In the genomic region with DNA sequence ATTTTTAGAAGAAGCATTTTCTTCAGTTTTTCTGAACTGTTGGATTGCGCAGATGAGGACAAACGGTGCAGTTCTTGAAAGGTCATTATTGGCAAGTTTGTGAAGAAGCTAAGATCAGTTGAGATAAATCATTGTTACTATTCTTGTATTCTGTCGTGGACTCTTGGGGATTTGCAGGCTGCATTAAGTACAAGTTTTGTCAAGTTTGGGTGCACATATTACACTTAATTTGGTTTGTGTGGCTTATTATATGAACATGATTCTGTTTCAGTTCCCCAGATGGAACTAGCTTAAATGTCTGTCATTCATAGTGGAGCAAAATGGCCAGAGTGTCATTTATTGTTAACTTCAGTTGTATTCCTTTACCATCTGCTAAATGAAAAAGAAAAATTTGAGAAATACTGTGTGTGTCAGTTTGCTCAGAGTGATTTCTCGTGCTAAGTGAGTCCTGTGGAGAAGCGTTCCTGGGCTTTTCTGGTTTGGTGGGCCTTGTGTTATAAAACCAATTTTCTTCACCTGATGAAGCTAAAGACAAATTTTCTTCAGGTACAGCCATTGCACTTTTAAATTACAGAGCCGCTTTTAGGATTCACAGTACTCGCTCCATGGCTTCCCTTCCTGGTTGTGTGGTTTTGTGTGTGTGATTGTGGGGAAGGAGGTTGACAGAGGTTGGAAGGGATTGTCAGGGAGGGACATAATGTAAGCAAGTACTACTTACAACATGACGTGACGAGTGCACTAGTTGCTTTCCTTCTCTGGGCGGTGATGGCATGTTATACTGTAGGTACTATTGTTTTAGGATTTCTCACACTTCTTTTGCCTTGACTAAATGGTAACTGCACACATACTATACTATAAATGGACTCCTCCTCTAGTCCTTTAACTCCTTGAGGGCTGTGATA, we compare ENCODE assay signal across 8 cellular contexts. TPM values are rescaled to one million over a fixed set of nuclear protein-coding genes. Genes with fewer than 3 reads are reported as not detected.
DNase-seq lines count a peak whose midpoint lies in the region; ATAC-seq and TF ChIP-seq lines count a peak whose summit lies in the region.

No MANE protein-coding gene starts in this region.

- 58 to 77% methylated on average over 10 of the region's 10 CpGs for WGBS in thyroid gland, 2 donors

- no peaks in the 10 kb centered on the region for H3K36me3 ChIP-seq in kidney epithelial cell (ENCODE audit: control insufficient read depth, insufficient read depth, low read length)
- no peaks in the 10 kb centered on the region for H3K36me3 ChIP-seq in thyroid gland

- H3K4me1 ChIP-seq in thyroid gland: peaks cover 24 to 29% of the 10 kb centered on the region in 2 donors

- peak in 1 of 2 donors; percentile 31 for TF ChIP-seq POLR2A in thyroid gland (IDR thresholded peaks at IDR 0.05)

- H3K27me3 ChIP-seq in kidney epithelial cell (ENCODE audit: control insufficient read depth, insufficient read depth, low read length): no peaks in the 10 kb centered on the region
- no peaks in the 10 kb centered on the region for H3K27me3 ChIP-seq in thyroid gland

- H3K4me3 Mint-ChIP-seq in activated CD8-positive, alpha-beta memory T cell treated with anti-CD3 and anti-CD28 coated beads, Interleukin-2, amount 10 ng/mL, durations not matched to agents 7 days and 5 days: peak overlapping the region; percentile 78

- peaks cover 26% of the 10 kb centered on the region for H3K36me3 Mint-ChIP-seq in activated CD8-positive, alpha-beta memory T cell treated with anti-CD3 and anti-CD28 coated beads, Interleukin-2, amount 10 ng/mL, durations not matched to agents 7 days and 5 days
- peaks cover 0 to 5% of the 10 kb centered on the region in 2 donors for H3K36me3 Mint-ChIP-seq in activated naive CD4-positive, alpha-beta T cell treated with anti-CD3 and anti-CD28 coated beads, Interleukin-2, amount 50 U/mL, for 72 hours

- H3K4me3 ChIP-seq in kidney epithelial cell (ENCODE audit: low read depth, low read length) (peak overlapping the region; percentile 89), thyroid gland (replicated peaks in 1 of 3) (peak overlapping the region in 2 of 3 donors; percentile 81 to 90)

- TF ChIP-seq CTCF in kidney epithelial cell (IDR thresholded peaks at IDR 0.05; ENCODE audit: insufficient read depth, low read length, poor library complexity, severe bottlenecking) (no peak), thyroid gland (IDR thresholded peaks at IDR 0.05) (no peak)

- intact Hi-C loops in thyroid gland (cut with DNase I): no loop called here

- H3K27ac ChIP-seq in thyroid gland: peak overlapping the region in 2 of 3 donors; percentile 97 to 99

- H3K27ac Mint-ChIP-seq in activated CD8-positive, alpha-beta memory T cell treated with anti-CD3 and anti-CD28 coated beads, Interleukin-2, amount 10 ng/mL, durations not matched to agents 7 days and 5 days: peak overlapping the region; percentile 67
- peak overlapping the region; percentile 14 to 93 for H3K27ac Mint-ChIP-seq in activated naive CD4-positive, alpha-beta T cell treated with anti-CD3 and anti-CD28 coated beads, Interleukin-2, amount 50 U/mL, for 72 hours

- CTCF ChIA-PET in activated CD8-positive, alpha-beta memory T cell treated with anti-CD3 and anti-CD28 coated beads, Interleukin-2, amount 10 ng/mL, durations not matched to agents 7 days and 5 days (lab: Charles Lee): interaction anchor here (0.9 to 2.3 kb wide), 6 partner anchors 14 to 123 kb away, joined by 3 to 14 read pairs (median 6); no protein-coding TSS in a partner anchor

- no peak for DNase-seq in activated CD8-positive, alpha-beta memory T cell treated with anti-CD3 and anti-CD28 coated beads, Interleukin-2, amount 10 ng/mL, durations not matched to agents 7 days and 5 days
- no peak for DNase-seq in activated CD8-positive, alpha-beta memory T cell treated with anti-CD3 and anti-CD28 coated beads for 24 hours
- DNase-seq in activated naive CD4-positive, alpha-beta T cell treated with anti-CD3 and anti-CD28 coated beads, Interleukin-2, amount 50 U/mL, for 72 hours (ENCODE audit: low spot score in 2 of 2): no peak
- DNase-seq in kidney epithelial cell (ENCODE audit: low read depth) (no peak), thyroid gland (no peak), NCI-H146 treated with DMSO at 0.1 percent for 48 hours (lab: John Stamatoyannopoulos, UW; ENCODE audit: unreplicated experiment) (no peak), SW 1271 (lab: John Stamatoyannopoulos, UW) (no peak)

- no peaks in the 10 kb centered on the region for H3K9me3 Mint-ChIP-seq in activated CD8-positive, alpha-beta memory T cell treated with anti-CD3 and anti-CD28 coated beads, Interleukin-2, amount 10 ng/mL, durations not matched to agents 7 days and 5 days (ENCODE audit: low read depth)
- H3K9me3 Mint-ChIP-seq in activated naive CD4-positive, alpha-beta T cell treated with anti-CD3 and anti-CD28 coated beads, Interleukin-2, amount 50 U/mL, for 72 hours: peaks cover 0 to 2% of the 10 kb centered on the region in 2 donors

- H3K27me3 Mint-ChIP-seq in activated CD8-positive, alpha-beta memory T cell treated with anti-CD3 and anti-CD28 coated beads, Interleukin-2, amount 10 ng/mL, durations not matched to agents 7 days and 5 days: no peaks in the 10 kb centered on the region

- H3K4me1 Mint-ChIP-seq in activated CD8-positive, alpha-beta memory T cell treated with anti-CD3 and anti-CD28 coated beads, Interleukin-2, amount 10 ng/mL, durations not matched to agents 7 days and 5 days: peaks cover 53% of the 10 kb centered on the region

- no peaks in the 10 kb centered on the region for H3K9me3 ChIP-seq in thyroid gland

- no peak for ATAC-seq in activated CD8-positive, alpha-beta memory T cell treated with anti-CD3 and anti-CD28 coated beads, Interleukin-2, amount 10 ng/mL, durations not matched to agents 7 days and 5 days
- no peak for ATAC-seq in activated naive CD4-positive, alpha-beta T cell treated with anti-CD3 and anti-CD28 coated beads, Interleukin-2, amount 50 U/mL, for 72 hours
- ATAC-seq in HG02884 (IDR thresholded peaks at IDR 0.05; ENCODE audit: unreplicated experiment): no peak

RNA-seq across cellular contexts. Expression of a gene that starts 1.7 kb away (rescaled TPM):
- 100 to 1,000 TPM; 150 to 172 TPM for total RNA-seq in activated CD8-positive, alpha-beta memory T cell treated with anti-CD3 and anti-CD28 coated beads, Interleukin-2, amount 10 ng/mL, durations not matched to agents 7 days and 5 days
- 100 to 1,000 TPM; 105 to 106 TPM for total RNA-seq in activated naive CD4-positive, alpha-beta T cell treated with anti-CD3 and anti-CD28 coated beads, Interleukin-2, amount 50 U/mL, for 72 hours
- 47.5 and 54.0 TPM in 2 replicates for total RNA-seq in kidney epithelial cell
- total RNA-seq in thyroid gland: 100 to 1,000 TPM; 189 to 405 (median 244) TPM
